1 cellular context compared by ENCODE assay signal in the genomic region with DNA sequence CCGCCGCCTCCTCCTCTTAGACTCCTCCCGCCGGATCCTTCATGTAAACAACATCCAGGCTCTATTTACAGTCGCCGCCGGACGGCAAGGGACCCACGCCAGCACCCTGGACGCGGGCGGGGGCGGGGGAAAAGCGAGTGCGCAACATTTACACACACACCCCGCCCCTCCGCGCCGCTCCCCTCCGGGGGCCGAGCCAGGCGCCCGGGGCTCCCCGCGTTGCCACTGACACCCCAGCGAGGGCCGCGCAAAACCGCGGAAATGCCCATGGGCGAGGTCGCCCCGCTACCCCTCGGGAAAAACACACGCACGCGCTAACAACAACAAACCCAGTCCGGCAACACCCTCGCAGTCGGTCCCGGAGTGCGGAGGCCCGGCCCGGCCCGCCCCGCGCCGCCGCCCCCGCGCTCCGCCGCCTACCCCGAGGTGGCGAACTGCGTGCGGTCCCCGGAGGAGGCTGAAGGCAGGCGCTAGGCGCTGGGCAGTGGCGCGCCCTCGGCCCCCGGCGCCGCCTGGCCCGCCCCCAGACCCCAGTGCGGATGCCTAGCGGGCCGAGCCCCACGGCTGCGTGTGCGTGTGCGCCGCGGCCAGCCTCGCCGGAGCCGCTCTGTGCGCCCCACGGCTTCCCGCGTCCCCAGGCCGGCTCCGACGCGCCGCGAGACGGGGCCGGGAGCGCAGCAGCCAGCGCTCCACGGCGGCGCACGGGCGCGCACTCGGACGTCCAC.
TF ChIP-seq lines count a peak whose summit lies in the region.

No MANE protein-coding gene starts in this region.

TF ChIP-seq in HEK293, 187 proteins besides CTCF, POLR2A, EP300 and RAD21 (continued from another document):
- TF ChIP-seq, protein P1, sequence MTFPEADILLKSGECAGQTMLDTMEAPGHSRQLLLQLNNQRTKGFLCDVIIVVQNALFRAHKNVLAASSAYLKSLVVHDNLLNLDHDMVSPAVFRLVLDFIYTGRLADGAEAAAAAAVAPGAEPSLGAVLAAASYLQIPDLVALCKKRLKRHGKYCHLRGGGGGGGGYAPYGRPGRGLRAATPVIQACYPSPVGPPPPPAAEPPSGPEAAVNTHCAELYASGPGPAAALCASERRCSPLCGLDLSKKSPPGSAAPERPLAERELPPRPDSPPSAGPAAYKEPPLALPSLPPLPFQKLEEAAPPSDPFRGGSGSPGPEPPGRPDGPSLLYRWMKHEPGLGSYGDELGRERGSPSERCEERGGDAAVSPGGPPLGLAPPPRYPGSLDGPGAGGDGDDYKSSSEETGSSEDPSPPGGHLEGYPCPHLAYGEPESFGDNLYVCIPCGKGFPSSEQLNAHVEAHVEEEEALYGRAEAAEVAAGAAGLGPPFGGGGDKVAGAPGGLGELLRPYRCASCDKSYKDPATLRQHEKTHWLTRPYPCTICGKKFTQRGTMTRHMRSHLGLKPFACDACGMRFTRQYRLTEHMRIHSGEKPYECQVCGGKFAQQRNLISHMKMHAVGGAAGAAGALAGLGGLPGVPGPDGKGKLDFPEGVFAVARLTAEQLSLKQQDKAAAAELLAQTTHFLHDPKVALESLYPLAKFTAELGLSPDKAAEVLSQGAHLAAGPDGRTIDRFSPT (tag by site-specific recombination; IDR thresholded peaks at IDR 0.05): peak; percentile 80
- no peak for TF ChIP-seq ZNF571 (tag by site-specific recombination; IDR thresholded peaks at IDR 0.05)
- TF ChIP-seq, protein P2, sequence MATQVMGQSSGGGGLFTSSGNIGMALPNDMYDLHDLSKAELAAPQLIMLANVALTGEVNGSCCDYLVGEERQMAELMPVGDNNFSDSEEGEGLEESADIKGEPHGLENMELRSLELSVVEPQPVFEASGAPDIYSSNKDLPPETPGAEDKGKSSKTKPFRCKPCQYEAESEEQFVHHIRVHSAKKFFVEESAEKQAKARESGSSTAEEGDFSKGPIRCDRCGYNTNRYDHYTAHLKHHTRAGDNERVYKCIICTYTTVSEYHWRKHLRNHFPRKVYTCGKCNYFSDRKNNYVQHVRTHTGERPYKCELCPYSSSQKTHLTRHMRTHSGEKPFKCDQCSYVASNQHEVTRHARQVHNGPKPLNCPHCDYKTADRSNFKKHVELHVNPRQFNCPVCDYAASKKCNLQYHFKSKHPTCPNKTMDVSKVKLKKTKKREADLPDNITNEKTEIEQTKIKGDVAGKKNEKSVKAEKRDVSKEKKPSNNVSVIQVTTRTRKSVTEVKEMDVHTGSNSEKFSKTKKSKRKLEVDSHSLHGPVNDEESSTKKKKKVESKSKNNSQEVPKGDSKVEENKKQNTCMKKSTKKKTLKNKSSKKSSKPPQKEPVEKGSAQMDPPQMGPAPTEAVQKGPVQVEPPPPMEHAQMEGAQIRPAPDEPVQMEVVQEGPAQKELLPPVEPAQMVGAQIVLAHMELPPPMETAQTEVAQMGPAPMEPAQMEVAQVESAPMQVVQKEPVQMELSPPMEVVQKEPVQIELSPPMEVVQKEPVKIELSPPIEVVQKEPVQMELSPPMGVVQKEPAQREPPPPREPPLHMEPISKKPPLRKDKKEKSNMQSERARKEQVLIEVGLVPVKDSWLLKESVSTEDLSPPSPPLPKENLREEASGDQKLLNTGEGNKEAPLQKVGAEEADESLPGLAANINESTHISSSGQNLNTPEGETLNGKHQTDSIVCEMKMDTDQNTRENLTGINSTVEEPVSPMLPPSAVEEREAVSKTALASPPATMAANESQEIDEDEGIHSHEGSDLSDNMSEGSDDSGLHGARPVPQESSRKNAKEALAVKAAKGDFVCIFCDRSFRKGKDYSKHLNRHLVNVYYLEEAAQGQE (tag by site-specific recombination; IDR thresholded peaks at IDR 0.05): no peak
- no peak for TF ChIP-seq ZSCAN30 (tag by site-specific recombination; IDR thresholded peaks at IDR 0.05)
- TF ChIP-seq EGR2 (tag by site-specific recombination; IDR thresholded peaks at IDR 0.05; ENCODE audit: low read depth): peak; percentile 94
- peak; percentile 52 for TF ChIP-seq ZNF76 (tag by site-specific recombination; IDR thresholded peaks at IDR 0.05; ENCODE audit: borderline replicate concordance, low read depth)
- TF ChIP-seq YY2 (tag by site-specific recombination; IDR thresholded peaks at IDR 0.05): no peak
- TF ChIP-seq GLI2 (tag by site-specific recombination; IDR thresholded peaks at IDR 0.05; ENCODE audit: borderline replicate concordance, low read depth): no peak
- TF ChIP-seq ZNF423 (tag by site-specific recombination; IDR thresholded peaks at IDR 0.05): peak; percentile 94
- TF ChIP-seq OSR2 (tag by site-specific recombination; IDR thresholded peaks at IDR 0.05): 0 out of 2 replicates have a peak, but pooled peaks have one; percentile 17
- peak; percentile 26; the same call in 1 of the 2 replicates for TF ChIP-seq ZBTB7A (tag by site-specific recombination; IDR thresholded peaks at IDR 0.05; ENCODE audit: low read depth)
- peak; percentile 69; the same call in 1 of the 2 replicates for TF ChIP-seq KLF7 (tag by site-specific recombination; IDR thresholded peaks at IDR 0.05; ENCODE audit: borderline replicate concordance)
- TF ChIP-seq, protein P3, sequence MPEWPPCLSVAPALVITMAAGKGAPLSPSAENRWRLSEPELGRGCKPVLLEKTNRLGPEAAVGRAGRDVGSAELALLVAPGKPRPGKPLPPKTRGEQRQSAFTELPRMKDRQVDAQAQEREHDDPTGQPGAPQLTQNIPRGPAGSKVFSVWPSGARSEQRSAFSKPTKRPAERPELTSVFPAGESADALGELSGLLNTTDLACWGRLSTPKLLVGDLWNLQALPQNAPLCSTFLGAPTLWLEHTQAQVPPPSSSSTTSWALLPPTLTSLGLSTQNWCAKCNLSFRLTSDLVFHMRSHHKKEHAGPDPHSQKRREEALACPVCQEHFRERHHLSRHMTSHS (tag by site-specific recombination; IDR thresholded peaks at IDR 0.05): no peak
- peak; percentile 69; the same call in 1 of the 2 replicates for TF ChIP-seq KLF10 (tag by site-specific recombination; IDR thresholded peaks at IDR 0.05)
- TF ChIP-seq ZNF391 (tag by site-specific recombination; IDR thresholded peaks at IDR 0.05; ENCODE audit: borderline replicate concordance, low read depth): peak; percentile 32; the same call in 1 of the 2 replicates
- TF ChIP-seq ZNF302 (tag by site-specific recombination; IDR thresholded peaks at IDR 0.05; ENCODE audit: low read depth): no peak
- TF ChIP-seq ZNF600 (tag by site-specific recombination; IDR thresholded peaks at IDR 0.05): peak; percentile 83
- TF ChIP-seq SALL2 (tag by site-specific recombination; IDR thresholded peaks at IDR 0.05; ENCODE audit: borderline replicate concordance): no peak
- TF ChIP-seq SCRT1 (tag by site-specific recombination; IDR thresholded peaks at IDR 0.05; ENCODE audit: borderline replicate concordance): no peak
- peak; percentile 60; the same call in 1 of the 2 replicates for TF ChIP-seq ZNF2 (tag by site-specific recombination; IDR thresholded peaks at IDR 0.05)
- no peak for TF ChIP-seq ZNF433 (tag by site-specific recombination; IDR thresholded peaks at IDR 0.05; ENCODE audit: low read depth)
- peak; percentile 33 for TF ChIP-seq IKZF3 (tag by site-specific recombination; IDR thresholded peaks at IDR 0.05)
- TF ChIP-seq, protein P4, sequence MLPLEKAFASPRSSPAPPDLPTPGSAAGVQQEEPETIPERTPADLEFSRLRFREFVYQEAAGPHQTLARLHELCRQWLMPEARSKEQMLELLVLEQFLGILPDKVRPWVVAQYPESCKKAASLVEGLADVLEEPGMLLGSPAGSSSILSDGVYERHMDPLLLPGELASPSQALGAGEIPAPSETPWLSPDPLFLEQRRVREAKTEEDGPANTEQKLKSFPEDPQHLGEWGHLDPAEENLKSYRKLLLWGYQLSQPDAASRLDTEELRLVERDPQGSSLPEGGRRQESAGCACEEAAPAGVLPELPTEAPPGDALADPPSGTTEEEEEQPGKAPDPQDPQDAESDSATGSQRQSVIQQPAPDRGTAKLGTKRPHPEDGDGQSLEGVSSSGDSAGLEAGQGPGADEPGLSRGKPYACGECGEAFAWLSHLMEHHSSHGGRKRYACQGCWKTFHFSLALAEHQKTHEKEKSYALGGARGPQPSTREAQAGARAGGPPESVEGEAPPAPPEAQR (tag by site-specific recombination; IDR thresholded peaks at IDR 0.05): no peak
- TF ChIP-seq ZFHX2 (tag by site-specific recombination; conservative IDR thresholded peaks at IDR 0.05): peak; percentile 94
- TF ChIP-seq KLF9 (tag by site-specific recombination; IDR thresholded peaks at IDR 0.05; ENCODE audit: low read depth): peak; percentile 89
- TF ChIP-seq, protein P5, sequence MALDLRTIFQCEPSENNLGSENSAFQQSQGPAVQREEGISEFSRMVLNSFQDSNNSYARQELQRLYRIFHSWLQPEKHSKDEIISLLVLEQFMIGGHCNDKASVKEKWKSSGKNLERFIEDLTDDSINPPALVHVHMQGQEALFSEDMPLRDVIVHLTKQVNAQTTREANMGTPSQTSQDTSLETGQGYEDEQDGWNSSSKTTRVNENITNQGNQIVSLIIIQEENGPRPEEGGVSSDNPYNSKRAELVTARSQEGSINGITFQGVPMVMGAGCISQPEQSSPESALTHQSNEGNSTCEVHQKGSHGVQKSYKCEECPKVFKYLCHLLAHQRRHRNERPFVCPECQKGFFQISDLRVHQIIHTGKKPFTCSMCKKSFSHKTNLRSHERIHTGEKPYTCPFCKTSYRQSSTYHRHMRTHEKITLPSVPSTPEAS (tag by site-specific recombination; IDR thresholded peaks at IDR 0.05): peak; percentile 33; the same call in 1 of the 2 replicates
- TF ChIP-seq, protein P6, sequence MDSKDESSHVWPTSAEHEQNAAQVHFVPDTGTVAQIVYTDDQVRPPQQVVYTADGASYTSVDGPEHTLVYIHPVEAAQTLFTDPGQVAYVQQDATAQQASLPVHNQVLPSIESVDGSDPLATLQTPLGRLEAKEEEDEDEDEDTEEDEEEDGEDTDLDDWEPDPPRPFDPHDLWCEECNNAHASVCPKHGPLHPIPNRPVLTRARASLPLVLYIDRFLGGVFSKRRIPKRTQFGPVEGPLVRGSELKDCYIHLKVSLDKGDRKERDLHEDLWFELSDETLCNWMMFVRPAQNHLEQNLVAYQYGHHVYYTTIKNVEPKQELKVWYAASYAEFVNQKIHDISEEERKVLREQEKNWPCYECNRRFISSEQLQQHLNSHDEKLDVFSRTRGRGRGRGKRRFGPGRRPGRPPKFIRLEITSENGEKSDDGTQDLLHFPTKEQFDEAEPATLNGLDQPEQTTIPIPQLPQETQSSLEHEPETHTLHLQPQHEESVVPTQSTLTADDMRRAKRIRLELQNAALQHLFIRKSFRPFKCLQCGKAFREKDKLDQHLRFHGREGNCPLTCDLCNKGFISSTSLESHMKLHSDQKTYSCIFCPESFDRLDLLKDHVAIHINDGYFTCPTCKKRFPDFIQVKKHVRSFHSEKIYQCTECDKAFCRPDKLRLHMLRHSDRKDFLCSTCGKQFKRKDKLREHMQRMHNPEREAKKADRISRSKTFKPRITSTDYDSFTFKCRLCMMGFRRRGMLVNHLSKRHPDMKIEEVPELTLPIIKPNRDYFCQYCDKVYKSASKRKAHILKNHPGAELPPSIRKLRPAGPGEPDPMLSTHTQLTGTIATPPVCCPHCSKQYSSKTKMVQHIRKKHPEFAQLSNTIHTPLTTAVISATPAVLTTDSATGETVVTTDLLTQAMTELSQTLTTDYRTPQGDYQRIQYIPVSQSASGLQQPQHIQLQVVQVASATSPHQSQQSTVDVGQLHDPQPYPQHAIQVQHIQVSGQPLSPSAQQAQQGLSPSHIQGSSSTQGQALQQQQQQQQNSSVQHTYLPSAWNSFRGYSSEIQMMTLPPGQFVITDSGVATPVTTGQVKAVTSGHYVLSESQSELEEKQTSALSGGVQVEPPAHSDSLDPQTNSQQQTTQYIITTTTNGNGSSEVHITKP (tag by site-specific recombination; IDR thresholded peaks at IDR 0.05): peak; percentile 24; the same call in 1 of the 2 replicates
- peak; percentile 94 for TF ChIP-seq ZSCAN16 (tag by site-specific recombination; IDR thresholded peaks at IDR 0.05)
- TF ChIP-seq ZNF521 (tag by site-specific recombination; IDR thresholded peaks at IDR 0.05): no peak
- TF ChIP-seq, protein P7, sequence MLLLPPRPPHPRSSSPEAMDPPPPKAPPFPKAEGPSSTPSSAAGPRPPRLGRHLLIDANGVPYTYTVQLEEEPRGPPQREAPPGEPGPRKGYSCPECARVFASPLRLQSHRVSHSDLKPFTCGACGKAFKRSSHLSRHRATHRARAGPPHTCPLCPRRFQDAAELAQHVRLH (tag by site-specific recombination; IDR thresholded peaks at IDR 0.05): no peak
- TF ChIP-seq ZNF248 (tag by site-specific recombination; IDR thresholded peaks at IDR 0.05): no peak
- no peak for TF ChIP-seq ZBTB1 (tag by site-specific recombination; IDR thresholded peaks at IDR 0.05)
- no peak for TF ChIP-seq ZNF16 (tag by site-specific recombination; IDR thresholded peaks at IDR 0.05; ENCODE audit: low read depth)
- no peak for TF ChIP-seq ZNF530 (tag by site-specific recombination; IDR thresholded peaks at IDR 0.05; ENCODE audit: low read depth)
- TF ChIP-seq, protein P8, sequence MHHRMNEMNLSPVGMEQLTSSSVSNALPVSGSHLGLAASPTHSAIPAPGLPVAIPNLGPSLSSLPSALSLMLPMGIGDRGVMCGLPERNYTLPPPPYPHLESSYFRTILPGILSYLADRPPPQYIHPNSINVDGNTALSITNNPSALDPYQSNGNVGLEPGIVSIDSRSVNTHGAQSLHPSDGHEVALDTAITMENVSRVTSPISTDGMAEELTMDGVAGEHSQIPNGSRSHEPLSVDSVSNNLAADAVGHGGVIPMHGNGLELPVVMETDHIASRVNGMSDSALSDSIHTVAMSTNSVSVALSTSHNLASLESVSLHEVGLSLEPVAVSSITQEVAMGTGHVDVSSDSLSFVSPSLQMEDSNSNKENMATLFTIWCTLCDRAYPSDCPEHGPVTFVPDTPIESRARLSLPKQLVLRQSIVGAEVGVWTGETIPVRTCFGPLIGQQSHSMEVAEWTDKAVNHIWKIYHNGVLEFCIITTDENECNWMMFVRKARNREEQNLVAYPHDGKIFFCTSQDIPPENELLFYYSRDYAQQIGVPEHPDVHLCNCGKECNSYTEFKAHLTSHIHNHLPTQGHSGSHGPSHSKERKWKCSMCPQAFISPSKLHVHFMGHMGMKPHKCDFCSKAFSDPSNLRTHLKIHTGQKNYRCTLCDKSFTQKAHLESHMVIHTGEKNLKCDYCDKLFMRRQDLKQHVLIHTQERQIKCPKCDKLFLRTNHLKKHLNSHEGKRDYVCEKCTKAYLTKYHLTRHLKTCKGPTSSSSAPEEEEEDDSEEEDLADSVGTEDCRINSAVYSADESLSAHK (tag by site-specific recombination; IDR thresholded peaks at IDR 0.05): no peak
- peak; percentile 93 for TF ChIP-seq GLIS2 (tag by site-specific recombination; IDR thresholded peaks at IDR 0.05)
- peak; percentile 89 for TF ChIP-seq KLF1 (tag by site-specific recombination; IDR thresholded peaks at IDR 0.05)
- peak; percentile 87 for TF ChIP-seq ZBTB8A (tag by site-specific recombination; IDR thresholded peaks at IDR 0.05)
- TF ChIP-seq ZBTB20 (tag by site-specific recombination; IDR thresholded peaks at IDR 0.05): peak; percentile 69; the same call in 1 of the 2 replicates
- TF ChIP-seq TRIM28 (IDR thresholded peaks at IDR 0.05; ENCODE audit: borderline replicate concordance, low read length): no peak
- TF ChIP-seq ZNF560 (tag by site-specific recombination; IDR thresholded peaks at IDR 0.05; ENCODE audit: borderline replicate concordance): no peak
- TF ChIP-seq ZNF623 (tag by site-specific recombination; IDR thresholded peaks at IDR 0.05): no peak
- TF ChIP-seq ZNF404 (tag by site-specific recombination; IDR thresholded peaks at IDR 0.05): no peak
- no peak for TF ChIP-seq MYNN (tag by site-specific recombination; IDR thresholded peaks at IDR 0.05; ENCODE audit: borderline replicate concordance)
- peak; percentile 65 for TF ChIP-seq ZNF629 (tag by site-specific recombination; IDR thresholded peaks at IDR 0.05)
- 0 out of 2 replicates have a peak, but pooled peaks have one; percentile 5 for TF ChIP-seq BCL11B (tag by site-specific recombination; IDR thresholded peaks at IDR 0.05; ENCODE audit: low read depth)
- TF ChIP-seq ZNF776 (tag by site-specific recombination; IDR thresholded peaks at IDR 0.05; ENCODE audit: borderline replicate concordance): no peak
